In the genomic region with DNA sequence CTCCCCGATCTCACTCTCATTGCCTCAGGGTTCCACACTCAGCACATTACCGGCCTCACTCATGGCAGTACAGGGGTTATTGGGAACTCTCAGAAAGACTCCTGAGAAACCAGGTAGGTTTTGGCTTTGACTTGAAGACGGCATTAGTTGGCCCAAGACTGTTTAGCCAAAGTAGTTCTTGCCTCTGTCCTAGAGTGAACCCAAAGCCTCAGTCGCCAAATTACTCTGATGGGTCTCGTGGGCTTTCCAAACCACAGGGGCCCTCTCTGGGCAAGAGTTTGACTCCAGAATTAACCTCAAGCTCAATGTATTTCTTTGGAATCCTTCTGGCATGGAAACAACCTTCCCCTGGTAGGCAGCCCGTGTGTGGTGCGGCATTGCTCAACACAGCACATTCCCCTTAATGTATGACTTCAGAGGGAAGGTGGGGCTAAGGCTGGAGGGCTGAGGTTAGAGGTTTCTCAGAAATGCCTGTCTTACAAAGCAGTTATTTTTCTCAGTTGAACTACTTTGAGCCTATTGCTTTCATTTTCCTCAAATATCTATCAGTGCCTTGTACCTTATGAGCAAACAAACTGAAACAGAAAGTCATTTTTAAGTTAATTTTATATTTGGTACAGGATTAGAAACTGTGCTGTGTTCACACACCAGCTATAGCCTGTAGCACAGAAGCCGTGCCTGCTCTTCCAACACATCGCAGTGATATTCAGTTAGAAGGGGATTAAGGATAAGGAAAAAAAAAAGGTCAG, we compare ENCODE assay signal across 1 cellular context.
A peak's percentile ranks its signal among the peaks of the same experiment; 100 is the strongest.
TF ChIP-seq lines count a peak whose summit lies in the region.

No MANE protein-coding gene starts in this region.

TF ChIP-seq in GM12878, 131 proteins besides CTCF, POLR2A, EP300 and RAD21 (continued from another document and continues in another):
- TF ChIP-seq, protein P1, sequence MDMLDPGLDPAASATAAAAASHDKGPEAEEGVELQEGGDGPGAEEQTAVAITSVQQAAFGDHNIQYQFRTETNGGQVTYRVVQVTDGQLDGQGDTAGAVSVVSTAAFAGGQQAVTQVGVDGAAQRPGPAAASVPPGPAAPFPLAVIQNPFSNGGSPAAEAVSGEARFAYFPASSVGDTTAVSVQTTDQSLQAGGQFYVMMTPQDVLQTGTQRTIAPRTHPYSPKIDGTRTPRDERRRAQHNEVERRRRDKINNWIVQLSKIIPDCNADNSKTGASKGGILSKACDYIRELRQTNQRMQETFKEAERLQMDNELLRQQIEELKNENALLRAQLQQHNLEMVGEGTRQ (IDR thresholded peaks at IDR 0.05; ENCODE audit: borderline replicate concordance, low read depth, low read length): no peak
- 0 out of 2 replicates have a peak, but pooled peaks have one; percentile 51 for TF ChIP-seq FOXM1 (IDR thresholded peaks at IDR 0.05; ENCODE audit: low read depth, low read length)
- TF ChIP-seq, protein P2, sequence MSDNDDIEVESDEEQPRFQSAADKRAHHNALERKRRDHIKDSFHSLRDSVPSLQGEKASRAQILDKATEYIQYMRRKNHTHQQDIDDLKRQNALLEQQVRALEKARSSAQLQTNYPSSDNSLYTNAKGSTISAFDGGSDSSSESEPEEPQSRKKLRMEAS (IDR thresholded peaks at IDR 0.05; ENCODE audit: low read depth, low read length): no peak
- TF ChIP-seq SPI1 (IDR thresholded peaks at IDR 0.05; ENCODE audit: borderline replicate concordance, insufficient read depth, low read depth, low read length): no peak
- 0 out of 2 replicates have a peak, but pooled peaks have one; percentile 35 for TF ChIP-seq MEF2A (IDR thresholded peaks at IDR 0.05; ENCODE audit: insufficient read depth, low read depth, low read length)
- TF ChIP-seq ZNF217 (IDR thresholded peaks at IDR 0.05): no peak
- TF ChIP-seq, protein P3, sequence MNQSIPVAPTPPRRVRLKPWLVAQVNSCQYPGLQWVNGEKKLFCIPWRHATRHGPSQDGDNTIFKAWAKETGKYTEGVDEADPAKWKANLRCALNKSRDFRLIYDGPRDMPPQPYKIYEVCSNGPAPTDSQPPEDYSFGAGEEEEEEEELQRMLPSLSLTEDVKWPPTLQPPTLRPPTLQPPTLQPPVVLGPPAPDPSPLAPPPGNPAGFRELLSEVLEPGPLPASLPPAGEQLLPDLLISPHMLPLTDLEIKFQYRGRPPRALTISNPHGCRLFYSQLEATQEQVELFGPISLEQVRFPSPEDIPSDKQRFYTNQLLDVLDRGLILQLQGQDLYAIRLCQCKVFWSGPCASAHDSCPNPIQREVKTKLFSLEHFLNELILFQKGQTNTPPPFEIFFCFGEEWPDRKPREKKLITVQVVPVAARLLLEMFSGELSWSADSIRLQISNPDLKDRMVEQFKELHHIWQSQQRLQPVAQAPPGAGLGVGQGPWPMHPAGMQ (IDR thresholded peaks at IDR 0.05; ENCODE audit: borderline replicate concordance): no peak
- TF ChIP-seq, protein P4, sequence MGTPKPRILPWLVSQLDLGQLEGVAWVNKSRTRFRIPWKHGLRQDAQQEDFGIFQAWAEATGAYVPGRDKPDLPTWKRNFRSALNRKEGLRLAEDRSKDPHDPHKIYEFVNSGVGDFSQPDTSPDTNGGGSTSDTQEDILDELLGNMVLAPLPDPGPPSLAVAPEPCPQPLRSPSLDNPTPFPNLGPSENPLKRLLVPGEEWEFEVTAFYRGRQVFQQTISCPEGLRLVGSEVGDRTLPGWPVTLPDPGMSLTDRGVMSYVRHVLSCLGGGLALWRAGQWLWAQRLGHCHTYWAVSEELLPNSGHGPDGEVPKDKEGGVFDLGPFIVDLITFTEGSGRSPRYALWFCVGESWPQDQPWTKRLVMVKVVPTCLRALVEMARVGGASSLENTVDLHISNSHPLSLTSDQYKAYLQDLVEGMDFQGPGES (IDR thresholded peaks at IDR 0.05): no peak
- TF ChIP-seq RB1 (IDR thresholded peaks at IDR 0.05; ENCODE audit: borderline replicate concordance): no peak
- TF ChIP-seq, protein P5, sequence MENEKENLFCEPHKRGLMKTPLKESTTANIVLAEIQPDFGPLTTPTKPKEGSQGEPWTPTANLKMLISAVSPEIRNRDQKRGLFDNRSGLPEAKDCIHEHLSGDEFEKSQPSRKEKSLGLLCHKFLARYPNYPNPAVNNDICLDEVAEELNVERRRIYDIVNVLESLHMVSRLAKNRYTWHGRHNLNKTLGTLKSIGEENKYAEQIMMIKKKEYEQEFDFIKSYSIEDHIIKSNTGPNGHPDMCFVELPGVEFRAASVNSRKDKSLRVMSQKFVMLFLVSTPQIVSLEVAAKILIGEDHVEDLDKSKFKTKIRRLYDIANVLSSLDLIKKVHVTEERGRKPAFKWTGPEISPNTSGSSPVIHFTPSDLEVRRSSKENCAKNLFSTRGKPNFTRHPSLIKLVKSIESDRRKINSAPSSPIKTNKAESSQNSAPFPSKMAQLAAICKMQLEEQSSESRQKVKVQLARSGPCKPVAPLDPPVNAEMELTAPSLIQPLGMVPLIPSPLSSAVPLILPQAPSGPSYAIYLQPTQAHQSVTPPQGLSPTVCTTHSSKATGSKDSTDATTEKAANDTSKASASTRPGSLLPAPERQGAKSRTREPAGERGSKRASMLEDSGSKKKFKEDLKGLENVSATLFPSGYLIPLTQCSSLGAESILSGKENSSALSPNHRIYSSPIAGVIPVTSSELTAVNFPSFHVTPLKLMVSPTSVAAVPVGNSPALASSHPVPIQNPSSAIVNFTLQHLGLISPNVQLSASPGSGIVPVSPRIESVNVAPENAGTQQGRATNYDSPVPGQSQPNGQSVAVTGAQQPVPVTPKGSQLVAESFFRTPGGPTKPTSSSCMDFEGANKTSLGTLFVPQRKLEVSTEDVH (IDR thresholded peaks at IDR 0.05; ENCODE audit: low read depth, partially characterized antibody): no peak
- TF ChIP-seq, protein P6, sequence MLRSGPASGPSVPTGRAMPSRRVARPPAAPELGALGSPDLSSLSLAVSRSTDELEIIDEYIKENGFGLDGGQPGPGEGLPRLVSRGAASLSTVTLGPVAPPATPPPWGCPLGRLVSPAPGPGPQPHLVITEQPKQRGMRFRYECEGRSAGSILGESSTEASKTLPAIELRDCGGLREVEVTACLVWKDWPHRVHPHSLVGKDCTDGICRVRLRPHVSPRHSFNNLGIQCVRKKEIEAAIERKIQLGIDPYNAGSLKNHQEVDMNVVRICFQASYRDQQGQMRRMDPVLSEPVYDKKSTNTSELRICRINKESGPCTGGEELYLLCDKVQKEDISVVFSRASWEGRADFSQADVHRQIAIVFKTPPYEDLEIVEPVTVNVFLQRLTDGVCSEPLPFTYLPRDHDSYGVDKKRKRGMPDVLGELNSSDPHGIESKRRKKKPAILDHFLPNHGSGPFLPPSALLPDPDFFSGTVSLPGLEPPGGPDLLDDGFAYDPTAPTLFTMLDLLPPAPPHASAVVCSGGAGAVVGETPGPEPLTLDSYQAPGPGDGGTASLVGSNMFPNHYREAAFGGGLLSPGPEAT (IDR thresholded peaks at IDR 0.05; ENCODE audit: low read depth): no peak
- TF ChIP-seq MXI1 (IDR thresholded peaks at IDR 0.05; ENCODE audit: low read depth, low read length): no peak
- TF ChIP-seq, protein P7, sequence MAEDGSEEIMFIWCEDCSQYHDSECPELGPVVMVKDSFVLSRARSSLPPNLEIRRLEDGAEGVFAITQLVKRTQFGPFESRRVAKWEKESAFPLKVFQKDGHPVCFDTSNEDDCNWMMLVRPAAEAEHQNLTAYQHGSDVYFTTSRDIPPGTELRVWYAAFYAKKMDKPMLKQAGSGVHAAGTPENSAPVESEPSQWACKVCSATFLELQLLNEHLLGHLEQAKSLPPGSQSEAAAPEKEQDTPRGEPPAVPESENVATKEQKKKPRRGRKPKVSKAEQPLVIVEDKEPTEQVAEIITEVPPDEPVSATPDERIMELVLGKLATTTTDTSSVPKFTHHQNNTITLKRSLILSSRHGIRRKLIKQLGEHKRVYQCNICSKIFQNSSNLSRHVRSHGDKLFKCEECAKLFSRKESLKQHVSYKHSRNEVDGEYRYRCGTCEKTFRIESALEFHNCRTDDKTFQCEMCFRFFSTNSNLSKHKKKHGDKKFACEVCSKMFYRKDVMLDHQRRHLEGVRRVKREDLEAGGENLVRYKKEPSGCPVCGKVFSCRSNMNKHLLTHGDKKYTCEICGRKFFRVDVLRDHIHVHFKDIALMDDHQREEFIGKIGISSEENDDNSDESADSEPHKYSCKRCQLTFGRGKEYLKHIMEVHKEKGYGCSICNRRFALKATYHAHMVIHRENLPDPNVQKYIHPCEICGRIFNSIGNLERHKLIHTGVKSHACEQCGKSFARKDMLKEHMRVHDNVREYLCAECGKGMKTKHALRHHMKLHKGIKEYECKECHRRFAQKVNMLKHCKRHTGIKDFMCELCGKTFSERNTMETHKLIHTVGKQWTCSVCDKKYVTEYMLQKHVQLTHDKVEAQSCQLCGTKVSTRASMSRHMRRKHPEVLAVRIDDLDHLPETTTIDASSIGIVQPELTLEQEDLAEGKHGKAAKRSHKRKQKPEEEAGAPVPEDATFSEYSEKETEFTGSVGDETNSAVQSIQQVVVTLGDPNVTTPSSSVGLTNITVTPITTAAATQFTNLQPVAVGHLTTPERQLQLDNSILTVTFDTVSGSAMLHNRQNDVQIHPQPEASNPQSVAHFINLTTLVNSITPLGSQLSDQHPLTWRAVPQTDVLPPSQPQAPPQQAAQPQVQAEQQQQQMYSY (CRISPR knock-in tag; IDR thresholded peaks at IDR 0.05): no peak
- TF ChIP-seq SUZ12 (IDR thresholded peaks at IDR 0.05; ENCODE audit: unreplicated experiment): no peak
- TF ChIP-seq RAD51 (IDR thresholded peaks at IDR 0.05): no peak
- TF ChIP-seq MTA2 (IDR thresholded peaks at IDR 0.05; ENCODE audit: low read depth): no peak
- no peak for TF ChIP-seq CHD4 (IDR thresholded peaks at IDR 0.05)
- TF ChIP-seq, protein P8, sequence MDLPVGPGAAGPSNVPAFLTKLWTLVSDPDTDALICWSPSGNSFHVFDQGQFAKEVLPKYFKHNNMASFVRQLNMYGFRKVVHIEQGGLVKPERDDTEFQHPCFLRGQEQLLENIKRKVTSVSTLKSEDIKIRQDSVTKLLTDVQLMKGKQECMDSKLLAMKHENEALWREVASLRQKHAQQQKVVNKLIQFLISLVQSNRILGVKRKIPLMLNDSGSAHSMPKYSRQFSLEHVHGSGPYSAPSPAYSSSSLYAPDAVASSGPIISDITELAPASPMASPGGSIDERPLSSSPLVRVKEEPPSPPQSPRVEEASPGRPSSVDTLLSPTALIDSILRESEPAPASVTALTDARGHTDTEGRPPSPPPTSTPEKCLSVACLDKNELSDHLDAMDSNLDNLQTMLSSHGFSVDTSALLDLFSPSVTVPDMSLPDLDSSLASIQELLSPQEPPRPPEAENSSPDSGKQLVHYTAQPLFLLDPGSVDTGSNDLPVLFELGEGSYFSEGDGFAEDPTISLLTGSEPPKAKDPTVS (IDR thresholded peaks at IDR 0.05; ENCODE audit: low read depth, low read length): no peak
- no peak for TF ChIP-seq ZBED1 (IDR thresholded peaks at IDR 0.05; ENCODE audit: borderline replicate concordance)
- TF ChIP-seq TARDBP (IDR thresholded peaks at IDR 0.05; ENCODE audit: borderline replicate concordance): no peak
- TF ChIP-seq, protein P9, sequence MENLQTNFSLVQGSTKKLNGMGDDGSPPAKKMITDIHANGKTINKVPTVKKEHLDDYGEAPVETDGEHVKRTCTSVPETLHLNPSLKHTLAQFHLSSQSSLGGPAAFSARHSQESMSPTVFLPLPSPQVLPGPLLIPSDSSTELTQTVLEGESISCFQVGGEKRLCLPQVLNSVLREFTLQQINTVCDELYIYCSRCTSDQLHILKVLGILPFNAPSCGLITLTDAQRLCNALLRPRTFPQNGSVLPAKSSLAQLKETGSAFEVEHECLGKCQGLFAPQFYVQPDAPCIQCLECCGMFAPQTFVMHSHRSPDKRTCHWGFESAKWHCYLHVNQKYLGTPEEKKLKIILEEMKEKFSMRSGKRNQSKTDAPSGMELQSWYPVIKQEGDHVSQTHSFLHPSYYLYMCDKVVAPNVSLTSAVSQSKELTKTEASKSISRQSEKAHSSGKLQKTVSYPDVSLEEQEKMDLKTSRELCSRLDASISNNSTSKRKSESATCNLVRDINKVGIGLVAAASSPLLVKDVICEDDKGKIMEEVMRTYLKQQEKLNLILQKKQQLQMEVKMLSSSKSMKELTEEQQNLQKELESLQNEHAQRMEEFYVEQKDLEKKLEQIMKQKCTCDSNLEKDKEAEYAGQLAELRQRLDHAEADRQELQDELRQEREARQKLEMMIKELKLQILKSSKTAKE (IDR thresholded peaks at IDR 0.05; ENCODE audit: low read depth, poor library complexity, severe bottlenecking): peak; percentile 35
- TF ChIP-seq IKZF1 (conservative IDR thresholded peaks at IDR 0.05): 0 out of 2 replicates have a peak, but pooled peaks have one; percentile 12
- TF ChIP-seq, protein P10, sequence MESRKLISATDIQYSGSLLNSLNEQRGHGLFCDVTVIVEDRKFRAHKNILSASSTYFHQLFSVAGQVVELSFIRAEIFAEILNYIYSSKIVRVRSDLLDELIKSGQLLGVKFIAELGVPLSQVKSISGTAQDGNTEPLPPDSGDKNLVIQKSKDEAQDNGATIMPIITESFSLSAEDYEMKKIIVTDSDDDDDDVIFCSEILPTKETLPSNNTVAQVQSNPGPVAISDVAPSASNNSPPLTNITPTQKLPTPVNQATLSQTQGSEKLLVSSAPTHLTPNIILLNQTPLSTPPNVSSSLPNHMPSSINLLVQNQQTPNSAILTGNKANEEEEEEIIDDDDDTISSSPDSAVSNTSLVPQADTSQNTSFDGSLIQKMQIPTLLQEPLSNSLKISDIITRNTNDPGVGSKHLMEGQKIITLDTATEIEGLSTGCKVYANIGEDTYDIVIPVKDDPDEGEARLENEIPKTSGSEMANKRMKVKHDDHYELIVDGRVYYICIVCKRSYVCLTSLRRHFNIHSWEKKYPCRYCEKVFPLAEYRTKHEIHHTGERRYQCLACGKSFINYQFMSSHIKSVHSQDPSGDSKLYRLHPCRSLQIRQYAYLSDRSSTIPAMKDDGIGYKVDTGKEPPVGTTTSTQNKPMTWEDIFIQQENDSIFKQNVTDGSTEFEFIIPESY (IDR thresholded peaks at IDR 0.05): no peak
- no peak for TF ChIP-seq STAT1 (conservative IDR thresholded peaks at IDR 0.05)
- no peak for TF ChIP-seq ZNF384 (IDR thresholded peaks at IDR 0.05; ENCODE audit: borderline replicate concordance, low read depth, low read length)
- TF ChIP-seq JUNB (IDR thresholded peaks at IDR 0.05): peak; percentile 30; the same call in 1 of the 2 replicates
- TF ChIP-seq, protein P11, sequence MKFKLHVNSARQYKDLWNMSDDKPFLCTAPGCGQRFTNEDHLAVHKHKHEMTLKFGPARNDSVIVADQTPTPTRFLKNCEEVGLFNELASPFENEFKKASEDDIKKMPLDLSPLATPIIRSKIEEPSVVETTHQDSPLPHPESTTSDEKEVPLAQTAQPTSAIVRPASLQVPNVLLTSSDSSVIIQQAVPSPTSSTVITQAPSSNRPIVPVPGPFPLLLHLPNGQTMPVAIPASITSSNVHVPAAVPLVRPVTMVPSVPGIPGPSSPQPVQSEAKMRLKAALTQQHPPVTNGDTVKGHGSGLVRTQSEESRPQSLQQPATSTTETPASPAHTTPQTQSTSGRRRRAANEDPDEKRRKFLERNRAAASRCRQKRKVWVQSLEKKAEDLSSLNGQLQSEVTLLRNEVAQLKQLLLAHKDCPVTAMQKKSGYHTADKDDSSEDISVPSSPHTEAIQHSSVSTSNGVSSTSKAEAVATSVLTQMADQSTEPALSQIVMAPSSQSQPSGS (IDR thresholded peaks at IDR 0.05; ENCODE audit: low read length): peak; percentile 54; the same call in 1 of the 2 replicates
- no peak for TF ChIP-seq ZSCAN29 (IDR thresholded peaks at IDR 0.05)
- no peak; the same call in 1 of the 2 replicates for TF ChIP-seq NFIC (IDR thresholded peaks at IDR 0.05; ENCODE audit: low read depth, low read length)
- no peak for TF ChIP-seq GATAD2B (conservative IDR thresholded peaks at IDR 0.05; ENCODE audit: low read depth)
- TF ChIP-seq TCF7 (IDR thresholded peaks at IDR 0.05; ENCODE audit: borderline replicate concordance): no peak
